Comparison of ENCODE assay signal across 9 cellular contexts in the genomic region with DNA sequence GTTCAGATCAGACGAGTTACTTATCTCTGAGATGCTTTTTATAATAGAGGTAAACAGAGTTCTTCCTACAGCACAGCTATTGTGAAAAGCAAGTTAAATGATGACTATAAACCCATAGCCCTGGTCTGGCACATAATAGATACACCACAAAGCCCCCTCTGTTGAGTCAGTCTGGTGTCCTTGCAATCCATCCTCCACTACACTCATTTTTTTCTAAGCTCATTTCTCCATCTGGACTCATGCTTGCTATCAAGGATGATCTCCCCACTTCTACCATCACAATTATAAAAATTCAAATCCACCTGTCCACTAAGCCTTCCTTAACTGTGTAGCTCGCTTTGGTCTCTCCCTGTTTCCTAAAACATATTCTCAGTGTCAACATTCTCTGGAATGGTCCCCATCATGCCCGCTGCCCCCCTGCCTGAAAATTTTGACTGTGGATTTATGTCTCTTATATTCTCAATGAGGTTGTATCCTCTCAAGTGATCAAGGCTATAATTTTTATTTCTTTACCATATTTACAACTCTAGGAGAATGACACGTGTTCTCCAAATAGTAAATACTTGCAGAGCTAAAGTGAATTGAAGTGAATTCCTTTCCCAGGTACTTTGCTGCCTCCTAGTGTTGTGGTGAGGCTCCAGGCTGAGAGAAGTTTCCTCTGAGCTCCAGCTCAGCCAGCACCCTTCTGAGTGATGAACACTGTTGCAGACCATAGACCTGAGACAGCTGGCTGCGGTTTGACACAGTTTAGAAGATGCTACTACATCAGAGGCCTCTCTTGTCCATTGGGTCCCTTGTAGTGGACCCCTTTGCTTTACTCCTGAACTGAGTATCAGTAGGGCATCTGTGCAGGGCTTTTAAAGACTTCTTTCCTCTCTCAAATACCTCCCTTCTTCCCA.
DNase-seq lines count a peak whose midpoint lies in the region; ATAC-seq and TF ChIP-seq lines count a peak whose summit lies in the region.
"Had no signal": no experiment of that assay in that cellular context is flagged by ENCODE, and none has a peak within 500 bp of the region (broad histone marks: within the 10 kb centered on the region; RNA-seq: fewer than 3 reads in every experiment).

No MANE protein-coding gene starts in this region.

- DNase-seq in NCI-H1436 (lab: John Stamatoyannopoulos, UW) (peak; percentile 64), NCI-H1436 treated with DMSO at 0.1 percent for 48 hours (lab: John Stamatoyannopoulos, UW) (no peak), NCI-H82 treated with DMSO at 0.1 percent for 48 hours (lab: John Stamatoyannopoulos, UW; ENCODE audit: unreplicated experiment) (peak; percentile 11), breast epithelium (ENCODE audit: low spot score in 2 of 2) (peak in 1 of 2 donors; percentile 24), left kidney (ENCODE audit: low read depth, low spot score) (peak; percentile 79), tibial artery (peak; percentile 29 to 63)

- ATAC-seq in HG02885 (IDR thresholded peaks at IDR 0.05; ENCODE audit: poor library complexity, unreplicated experiment) (peak; percentile 52), HG03354 (IDR thresholded peaks at IDR 0.05; ENCODE audit: poor library complexity, severe bottlenecking, unreplicated experiment) (no peak)

- intact Hi-C loops in breast epithelium (cut with DNase I; ENCODE audit: low total_unique reads): no loop called here
- intact Hi-C loops in tibial artery (cut with DNase I; ENCODE audit: low total_unique reads): loop anchor here (10.0 kb wide), 1 partner anchor 566 kb away; no protein-coding TSS in a partner anchor

- H3K4me3 ChIP-seq in breast epithelium: no peak overlapping the region
- H3K4me3 ChIP-seq in tibial artery: no peak overlapping the region
- H3K4me3 ChIP-seq: BLaER1 treated with 17β-estradiol and CSF1 and Interleukin-3, amounts not matched to agents 10 nM and 100 nM had no signal

- peak in 2 of 3 donors; percentile 33 to 58 for TF ChIP-seq CTCF in breast epithelium (IDR thresholded peaks at IDR 0.05)
- peak; percentile 53 to 69 for TF ChIP-seq CTCF in tibial artery (IDR thresholded peaks at IDR 0.05)

- H3K27me3 ChIP-seq in breast epithelium (peaks cover 0 to 10% of the 10 kb centered on the region in 2 donors), tibial artery (no peaks in the 10 kb centered on the region)
- H3K27me3 ChIP-seq: BLaER1 treated with 17β-estradiol and CSF1 and Interleukin-3, amounts not matched to agents 10 nM and 100 nM had no signal

- H3K36me3 ChIP-seq in breast epithelium (no peaks in the 10 kb centered on the region), tibial artery (no peaks in the 10 kb centered on the region)
- H3K36me3 ChIP-seq: BLaER1 treated with 17β-estradiol and CSF1 and Interleukin-3, amounts not matched to agents 10 nM and 100 nM had no signal

- H3K9me3 ChIP-seq in breast epithelium (no peaks in the 10 kb centered on the region), tibial artery (no peaks in the 10 kb centered on the region)
- H3K9me3 ChIP-seq: BLaER1 treated with 17β-estradiol and CSF1 and Interleukin-3, amounts not matched to agents 10 nM and 100 nM had no signal

- H3K27ac ChIP-seq in breast epithelium: no peak overlapping the region
- H3K27ac ChIP-seq in tibial artery: no peak overlapping the region
- H3K27ac ChIP-seq: BLaER1 treated with 17β-estradiol and CSF1 and Interleukin-3, amounts not matched to agents 10 nM and 100 nM had no signal

- TF ChIP-seq POLR2A in breast epithelium (IDR thresholded peaks at IDR 0.05): no peak

- H3K4me1 ChIP-seq in breast epithelium: no peaks in the 10 kb centered on the region
- H3K4me1 ChIP-seq in tibial artery: no peaks in the 10 kb centered on the region
